Comparison of ENCODE assay signal across 8 cellular contexts in the genomic region with DNA sequence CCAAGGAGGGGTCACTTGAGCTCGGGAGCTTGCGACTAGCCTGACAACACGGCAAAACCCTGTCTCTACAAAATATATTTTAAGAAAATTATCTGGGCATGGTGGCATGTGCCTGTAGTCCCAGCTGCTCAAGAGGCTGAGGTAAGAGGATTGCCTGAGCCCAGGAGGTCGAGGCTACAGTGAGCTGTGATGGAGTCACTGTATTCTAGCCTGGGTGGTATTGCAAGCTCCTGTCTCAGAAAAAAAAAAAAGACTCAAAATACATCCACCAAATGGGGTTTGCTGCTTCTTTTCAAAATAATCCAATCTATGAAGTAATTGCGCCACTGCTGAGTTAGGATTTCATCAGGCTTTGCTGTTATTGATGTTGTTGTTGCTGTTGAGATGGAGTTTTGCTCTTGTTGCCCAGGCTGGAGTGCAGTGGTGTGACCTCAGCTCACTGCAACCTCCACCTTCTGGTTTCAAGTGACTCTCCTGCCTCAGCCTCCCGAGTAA. TPM values are rescaled to one million over a fixed set of nuclear protein-coding genes. Genes with fewer than 3 reads are reported as not detected.
DNase-seq lines count a peak whose midpoint lies in the region; ATAC-seq and TF ChIP-seq lines count a peak whose summit lies in the region.

No MANE protein-coding gene starts in this region.

- no peak for DNase-seq in T-helper 1 cell
- no peak for DNase-seq in activated T-helper 1 cell treated with anti-CD3 and anti-CD28 coated beads, Interleukin-12 subunit alpha, Interleukin-12 subunit beta, Interleukin-2, Interleukin-4 antibody, amounts not matched to agents 30 ng/mL and 10 ng/mL and 1 ng/mL, durations not matched to agents 14 hours and 24 hours and 36 hours (ENCODE audit: low spot score)
- no peak for DNase-seq in stomach
- DNase-seq in dedifferentiated amniotic fluid mesenchymal stem cell (ENCODE audit: extremely low spot score) = no peak
- no peak for DNase-seq in NCI-H1105 (lab: John Stamatoyannopoulos, UW)

- H3K36me3 ChIP-seq in gastroesophageal sphincter (no peaks in the 10 kb centered on the region), stomach (no peaks in the 10 kb centered on the region)

- H3K4me3 ChIP-seq in gastroesophageal sphincter (no peak overlapping the region), stomach (no peak overlapping the region)

- no peak overlapping the region for H3K4me3 Mint-ChIP-seq in T-helper 1 cell treated with Interleukin-12 subunit alpha and Interleukin-12 subunit beta and Interleukin-4 antibody, amounts not matched to agents 30 μg/mL and 1 μg/mL, for 36 hours
- H3K4me3 Mint-ChIP-seq in activated T-helper 1 cell treated with anti-CD3 and anti-CD28 coated beads, Interleukin-12 subunit alpha, Interleukin-12 subunit beta, Interleukin-2, Interleukin-4 antibody, amounts not matched to agents 30 ng/mL and 10 ng/mL and 1 ng/mL, durations not matched to agents 14 hours and 24 hours and 36 hours = no peak overlapping the region

- TF ChIP-seq EP300 in gastroesophageal sphincter (IDR thresholded peaks at IDR 0.05) = no peak
- TF ChIP-seq EP300 in stomach (IDR thresholded peaks at IDR 0.05) = no peak

- H3K9me3 Mint-ChIP-seq in T-helper 1 cell treated with Interleukin-12 subunit alpha and Interleukin-12 subunit beta and Interleukin-4 antibody, amounts not matched to agents 30 μg/mL and 1 μg/mL, for 36 hours = no peaks in the 10 kb centered on the region
- H3K9me3 Mint-ChIP-seq in activated T-helper 1 cell treated with anti-CD3 and anti-CD28 coated beads, Interleukin-12 subunit alpha, Interleukin-12 subunit beta, Interleukin-2, Interleukin-4 antibody, amounts not matched to agents 30 ng/mL and 10 ng/mL and 1 ng/mL, durations not matched to agents 14 hours and 24 hours and 36 hours = no peaks in the 10 kb centered on the region

- H3K36me3 Mint-ChIP-seq in T-helper 1 cell treated with Interleukin-12 subunit alpha and Interleukin-12 subunit beta and Interleukin-4 antibody, amounts not matched to agents 30 μg/mL and 1 μg/mL, for 36 hours (ENCODE audit: low read depth) = peaks cover 28% of the 10 kb centered on the region
- H3K36me3 Mint-ChIP-seq in activated T-helper 1 cell treated with anti-CD3 and anti-CD28 coated beads, Interleukin-12 subunit alpha, Interleukin-12 subunit beta, Interleukin-2, Interleukin-4 antibody, amounts not matched to agents 30 ng/mL and 10 ng/mL and 1 ng/mL, durations not matched to agents 14 hours and 24 hours and 36 hours (ENCODE audit: low read depth) = peaks cover 25% of the 10 kb centered on the region

- TF ChIP-seq CTCF in gastroesophageal sphincter (IDR thresholded peaks at IDR 0.05) (no peak), stomach (IDR thresholded peaks at IDR 0.05) (no peak)

- H3K9me3 ChIP-seq in gastroesophageal sphincter (no peaks in the 10 kb centered on the region), stomach (no peaks in the 10 kb centered on the region)

- no peaks in the 10 kb centered on the region for H3K27me3 Mint-ChIP-seq in T-helper 1 cell treated with Interleukin-12 subunit alpha and Interleukin-12 subunit beta and Interleukin-4 antibody, amounts not matched to agents 30 μg/mL and 1 μg/mL, for 36 hours (ENCODE audit: low read depth)
- no peaks in the 10 kb centered on the region for H3K27me3 Mint-ChIP-seq in activated T-helper 1 cell treated with anti-CD3 and anti-CD28 coated beads, Interleukin-12 subunit alpha, Interleukin-12 subunit beta, Interleukin-2, Interleukin-4 antibody, amounts not matched to agents 30 ng/mL and 10 ng/mL and 1 ng/mL, durations not matched to agents 14 hours and 24 hours and 36 hours (ENCODE audit: insufficient read depth)

- TF ChIP-seq POLR2A in gastroesophageal sphincter (IDR thresholded peaks at IDR 0.05) (no peak), stomach (IDR thresholded peaks at IDR 0.05) (no peak)

- ATAC-seq in gastroesophageal sphincter (no peak), HG02678 (IDR thresholded peaks at IDR 0.05; ENCODE audit: unreplicated experiment) (no peak)

- peak overlapping the region; percentile 96 for H3K27ac Mint-ChIP-seq in T-helper 1 cell treated with Interleukin-12 subunit alpha and Interleukin-12 subunit beta and Interleukin-4 antibody, amounts not matched to agents 30 μg/mL and 1 μg/mL, for 36 hours
- peak overlapping the region; percentile 98 for H3K27ac Mint-ChIP-seq in activated T-helper 1 cell treated with anti-CD3 and anti-CD28 coated beads, Interleukin-12 subunit alpha, Interleukin-12 subunit beta, Interleukin-2, Interleukin-4 antibody, amounts not matched to agents 30 ng/mL and 10 ng/mL and 1 ng/mL, durations not matched to agents 14 hours and 24 hours and 36 hours

- peaks cover 34% of the 10 kb centered on the region for H3K4me1 Mint-ChIP-seq in T-helper 1 cell treated with Interleukin-12 subunit alpha and Interleukin-12 subunit beta and Interleukin-4 antibody, amounts not matched to agents 30 μg/mL and 1 μg/mL, for 36 hours (ENCODE audit: low read depth)
- peaks cover 51% of the 10 kb centered on the region for H3K4me1 Mint-ChIP-seq in activated T-helper 1 cell treated with anti-CD3 and anti-CD28 coated beads, Interleukin-12 subunit alpha, Interleukin-12 subunit beta, Interleukin-2, Interleukin-4 antibody, amounts not matched to agents 30 ng/mL and 10 ng/mL and 1 ng/mL, durations not matched to agents 14 hours and 24 hours and 36 hours (ENCODE audit: low read depth)

- intact Hi-C loops in activated T-helper 1 cell treated with anti-CD3 and anti-CD28 coated beads, Interleukin-12 subunit alpha, Interleukin-12 subunit beta, Interleukin-2, Interleukin-4 antibody, amounts not matched to agents 30 ng/mL and 10 ng/mL and 1 ng/mL, durations not matched to agents 14 hours and 24 hours and 36 hours (cut with micrococcal nuclease) = loop anchor here (1.0 kb wide), 9 partner anchors 10 to 400 kb away; partner anchors contain the start of genes RSU1 and TRDMT1
- intact Hi-C loops in stomach (cut with DNase I; ENCODE audit: low total_unique reads) = no loop called here

- H3K27me3 ChIP-seq in gastroesophageal sphincter = no peaks in the 10 kb centered on the region
- no peaks in the 10 kb centered on the region for H3K27me3 ChIP-seq in stomach

- H3K27ac ChIP-seq in gastroesophageal sphincter (peak overlapping the region in 3 of 4 donors; percentile 71 to 80 (median 74)), stomach (peak overlapping the region; percentile 24 to 78 (median 65))

- 72 to 93% methylated on average over 4 to 5 of the region's 6 CpGs for WGBS in gastroesophageal sphincter (ENCODE audit: low coverage in 1 of 2), 2 donors
- 85 to 92% (median 90%) methylated on average over 6 of the region's 6 CpGs for WGBS in stomach, 5 donors

- H3K4me1 ChIP-seq in gastroesophageal sphincter (peaks cover 0 to 13% (median 8%) of the 10 kb centered on the region in 3 donors), stomach (peaks cover 0 to 47% (median 0%) of the 10 kb centered on the region in 4 donors)

RNA-seq across cellular contexts. Expression of gene VIM, which starts 11.1 kb away (rescaled TPM):
- 192 and 193 TPM in 2 replicates for total RNA-seq in activated T-helper 1 cell treated with anti-CD3 and anti-CD28 coated beads, Interleukin-12 subunit alpha, Interleukin-12 subunit beta, Interleukin-2, Interleukin-4 antibody, amounts not matched to agents 30 ng/mL and 10 ng/mL and 1 ng/mL, durations not matched to agents 14 hours and 24 hours and 36 hours
- total RNA-seq in gastroesophageal sphincter (1,000 to 10,000 TPM; 1,560 to 2,767 (median 2,026) TPM), stomach (100 to 1,000 TPM; 348 to 723 (median 536) TPM)
- 100 to 1,000 TPM; 269 to 570 (median 340) TPM for polyA plus RNA-seq in stomach

RNA-seq across cellular contexts. Expression of gene TRDMT1, which starts 15.5 kb away (rescaled TPM):
- total RNA-seq in activated T-helper 1 cell treated with anti-CD3 and anti-CD28 coated beads, Interleukin-12 subunit alpha, Interleukin-12 subunit beta, Interleukin-2, Interleukin-4 antibody, amounts not matched to agents 30 ng/mL and 10 ng/mL and 1 ng/mL, durations not matched to agents 14 hours and 24 hours and 36 hours = 3.3 and 4.2 TPM in 2 replicates
- 1 to 10 TPM; 4.5 to 6.4 (median 5.3) TPM for total RNA-seq in gastroesophageal sphincter
- 10 to 100 TPM in 3 of 5 donors, 1 to 10 TPM in 2; 2.9 to 44.9 (median 10.7) TPM for total RNA-seq in stomach
- polyA plus RNA-seq in stomach = 1 to 10 TPM; 1.4 to 3.9 (median 3.4) TPM
